ENCODE assay signal across 1 cellular context in genomic region chr1:228488818-228489674, GRCh38.
TF ChIP-seq lines count a peak whose summit lies in the region.

No MANE protein-coding gene starts in this region.

TF ChIP-seq in A549, 52 proteins besides CTCF, POLR2A, EP300 and RAD21 (continued from another document):
- TF ChIP-seq MAZ (IDR thresholded peaks at IDR 0.05; ENCODE audit: borderline replicate concordance, low read depth, low read length) (no peak), FOSL2 (IDR thresholded peaks at IDR 0.05) (no peak), FOSL2 (CRISPR knock-in tag; IDR thresholded peaks at IDR 0.05) (no peak)
